ENCODE assay signal across 9 cellular contexts in the genomic region with DNA sequence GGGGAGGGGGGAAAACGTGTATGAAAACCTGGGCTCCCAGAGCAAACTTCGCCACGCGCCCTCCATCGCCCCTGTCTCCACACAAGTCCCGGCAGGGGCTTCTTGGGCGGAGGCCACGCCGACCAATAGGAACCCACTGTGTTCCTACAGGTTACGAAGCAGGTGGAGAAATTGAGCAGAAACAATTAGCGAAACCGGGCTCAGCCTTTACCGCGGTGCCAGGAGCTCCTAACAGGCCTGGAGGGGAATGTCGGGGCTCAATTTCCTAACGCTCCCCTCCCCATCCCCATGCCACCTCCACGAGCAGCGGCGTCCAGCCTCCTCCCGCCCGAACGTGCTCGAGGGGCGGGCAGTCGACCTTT. TPM values are rescaled to one million over a fixed set of nuclear protein-coding genes. Genes with fewer than 3 reads are reported as not detected.
A peak's percentile ranks its signal among the peaks of the same experiment; 100 is the strongest.
DNase-seq lines count a peak whose midpoint lies in the region; ATAC-seq and TF ChIP-seq lines count a peak whose summit lies in the region.
"Had no signal": no experiment of that assay in that cellular context is flagged by ENCODE, and none has a peak within 500 bp of the region (broad histone marks: within the 10 kb centered on the region; RNA-seq: fewer than 3 reads in every experiment).

No MANE protein-coding gene starts in this region.

- H3K9me3 Mint-ChIP-seq in neural crest cell = no peaks in the 10 kb centered on the region

- H3K4me1 Mint-ChIP-seq in neural crest cell = peaks cover 35% of the 10 kb centered on the region

- ATAC-seq in HG03280 (IDR thresholded peaks at IDR 0.05; ENCODE audit: unreplicated experiment) (no peak), HG03108 (IDR thresholded peaks at IDR 0.05; ENCODE audit: unreplicated experiment) (no peak)
- ATAC-seq: GM12878 had no signal

- DNase-seq in BJ (ENCODE audit: low read depth) (no peak), NCI-H1436 treated with DMSO at 0.1 percent for 48 hours (lab: John Stamatoyannopoulos, UW) (peak; percentile 52), coronary artery (ENCODE audit: low spot score) (no peak), neural crest cell (ENCODE audit: low read depth, low spot score) (no peak), dedifferentiated amniotic fluid mesenchymal stem cell (ENCODE audit: extremely low spot score) (no peak), NCI-H226 (no peak)

- H3K27me3 ChIP-seq in BJ (ENCODE audit: control insufficient read depth, insufficient read depth, low read length) = peaks cover 11% of the 10 kb centered on the region

- TF ChIP-seq CTCF in BJ (IDR thresholded peaks at IDR 0.05; ENCODE audit: insufficient read depth, low read depth, low read length) (no peak), coronary artery (IDR thresholded peaks at IDR 0.05) (no peak), neural crest cell (conservative IDR thresholded peaks at IDR 0.05) (no peak)

- H3K27ac Mint-ChIP-seq in neural crest cell (ENCODE audit: unreplicated experiment) = no peak overlapping the region

- peaks cover 56% of the 10 kb centered on the region for H3K27me3 Mint-ChIP-seq in neural crest cell (ENCODE audit: low read depth)

- H3K36me3 ChIP-seq in BJ (ENCODE audit: control insufficient read depth, insufficient read depth, low read length) = no peaks in the 10 kb centered on the region

- H3K27ac ChIP-seq in coronary artery = no peak overlapping the region

- POLR2A ChIA-PET in BJ (lab: Charles Lee) = interaction anchor here (0.6 kb wide), 1 partner anchor 45 kb away, joined by 3 read pairs; no protein-coding TSS in a partner anchor

- CTCF ChIA-PET in BJ (lab: Yijun Ruan, JAX) = interaction anchor here (0.9 to 1.1 kb wide), 2 partner anchors 113 to 183 kb away, joined by 3 read pairs; no protein-coding TSS in a partner anchor

- peak overlapping the region; percentile 68; the same call in 1 of the 2 replicates for H3K4me3 ChIP-seq in BJ (ENCODE audit: low read depth, low read length)
- H3K4me3 ChIP-seq in coronary artery = peak overlapping the region; percentile 71
- H3K4me3 ChIP-seq: GM12878 had no signal

- no peaks in the 10 kb centered on the region for H3K36me3 Mint-ChIP-seq in neural crest cell (ENCODE audit: low read depth)

- H3K4me3 Mint-ChIP-seq in neural crest cell = peak overlapping the region; percentile 91

RNA-seq across cellular contexts. Expression of gene KIT, which starts 0.6 kb away (rescaled TPM):
- 3.3 and 3.6 TPM in 2 replicates for polyA plus RNA-seq in BJ (2011; rRNA removed)
- 3.2 and 4.7 TPM in 2 replicates for polyA minus RNA-seq in BJ (2011; rRNA and poly(A)+ RNA removed)
- total RNA-seq in neural crest cell = 14.5 and 18.7 TPM in 2 replicates
- total RNA-seq: GM12878 had no signal
